In the genomic region with DNA sequence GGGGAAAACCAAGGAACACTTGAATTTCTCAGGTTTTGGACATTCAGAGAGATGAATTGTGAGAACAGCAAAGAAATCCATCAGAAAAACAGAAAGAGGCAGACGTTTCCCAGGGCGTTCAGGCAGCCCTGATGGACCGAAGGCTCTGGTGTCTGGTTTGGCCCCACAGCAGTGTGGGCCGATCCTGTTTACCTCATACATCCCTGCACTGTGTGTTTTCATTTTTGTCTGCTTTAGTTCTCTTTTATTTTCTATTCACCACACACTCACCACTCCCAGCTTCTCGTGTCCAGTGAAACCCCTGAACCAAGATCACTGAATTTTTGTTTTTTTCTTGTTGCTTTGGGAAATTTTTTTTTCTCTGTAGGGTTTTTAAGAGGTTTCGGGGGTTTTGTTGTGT, we compare ENCODE assay signal across 34 cellular contexts. TPM values are rescaled to one million over a fixed set of nuclear protein-coding genes. Genes with fewer than 3 reads are reported as not detected.
"Had no signal": no experiment of that assay in that cellular context is flagged by ENCODE, and none has a peak within 500 bp of the region (broad histone marks: within the 10 kb centered on the region; RNA-seq: fewer than 3 reads in every experiment).

No MANE protein-coding gene starts in this region.

- H3K4me3 Mint-ChIP-seq: activated CD4-positive, alpha-beta T cell treated with anti-CD3 and anti-CD28 coated beads for 36 hours; activated CD4-positive, alpha-beta T cell treated with anti-CD3 and anti-CD28 coated beads, Interleukin-2, amount 10 ng/mL, durations not matched to agents 7 days and 5 days; activated CD8-positive, alpha-beta T cell treated with anti-CD3 and anti-CD28 coated beads, Interleukin-2, amount 10 ng/mL, durations not matched to agents 7 days and 5 days; activated naive CD4-positive, alpha-beta T cell treated with anti-CD3 and anti-CD28 coated beads, Interleukin-2, amount 10 ng/mL, durations not matched to agents 7 days and 5 days; activated naive CD8-positive, alpha-beta T cell; activated naive CD8-positive, alpha-beta T cell treated with anti-CD3 and anti-CD28 coated beads, Interleukin-2, amount 50 U/mL, for 24 hours had no signal

- ATAC-seq: activated CD4-positive, alpha-beta T cell treated with anti-CD3 and anti-CD28 coated beads for 36 hours; activated CD4-positive, CD25-positive, alpha-beta regulatory T cell treated with anti-CD3 and anti-CD28 coated beads, Interleukin-2, amount 50 U/mL, for 24 hours; activated CD8-positive, alpha-beta T cell treated with anti-CD3 and anti-CD28 coated beads, Interleukin-2, amount 10 ng/mL, durations not matched to agents 7 days and 5 days; activated naive CD8-positive, alpha-beta T cell treated with anti-CD3 and anti-CD28 coated beads, Interleukin-2, amount 50 U/mL, for 24 hours; Panc1 had no signal

- H3K4me3 ChIP-seq: MG63, SJCRH30, SK-N-MC had no signal

- DNase-seq: activated CD4-positive, alpha-beta T cell treated with anti-CD3 and anti-CD28 coated beads for 36 hours; activated CD4-positive, alpha-beta T cell treated with anti-CD3 and anti-CD28 coated beads, Interleukin-2, amount 10 ng/mL, durations not matched to agents 7 days and 5 days; activated CD4-positive, alpha-beta T cell treated with anti-CD3 and anti-CD28 coated beads, Interleukin-2, amount 50 U/mL, for 48 hours; activated CD8-positive, alpha-beta memory T cell treated with anti-CD3 and anti-CD28 coated beads, Interleukin-2, amount 50 U/mL, for 48 hours; activated CD8-positive, alpha-beta T cell treated with anti-CD3 and anti-CD28 coated beads, Interleukin-2, amount 10 ng/mL, durations not matched to agents 7 days and 5 days; activated effector memory CD4-positive, alpha-beta T cell treated with Interleukin-2 at 50 U/mL for 16 hours; activated naive CD4-positive, alpha-beta T cell treated with anti-CD3 and anti-CD28 coated beads, Interleukin-2, amount 10 ng/mL, durations not matched to agents 7 days and 5 days; activated naive CD8-positive, alpha-beta T cell treated with anti-CD3 and anti-CD28 coated beads, Interleukin-2, amount 50 U/mL, for 24 hours; activated T-cell treated with anti-CD3 and anti-CD28 coated beads, Interleukin-2, amount 50 U/mL, for 48 hours; anterior cingulate cortex; brain microvascular endothelial cell; central memory CD4-positive, alpha-beta T cell; Kasumi-1; MG63; NCI-H1048; NCI-H1105 treated with DMSO at 0.1 percent for 48 hours; NCI-H1436; NCI-H1694; NCI-H1930; NCI-H2081 treated with DMSO at 0.1 percent for 48 hours; NCI-H226; NCI-H446 treated with DMSO at 0.1 percent for 48 hours; NCI-H524 treated with DMSO at 0.1 percent for 48 hours; SHP77; SJCRH30 had no signal

- H3K27ac Mint-ChIP-seq: activated CD4-positive, alpha-beta T cell treated with anti-CD3 and anti-CD28 coated beads for 36 hours; activated CD4-positive, alpha-beta T cell treated with anti-CD3 and anti-CD28 coated beads, Interleukin-2, amount 10 ng/mL, durations not matched to agents 7 days and 5 days; activated CD8-positive, alpha-beta T cell treated with anti-CD3 and anti-CD28 coated beads, Interleukin-2, amount 10 ng/mL, durations not matched to agents 7 days and 5 days; activated naive CD4-positive, alpha-beta T cell treated with anti-CD3 and anti-CD28 coated beads, Interleukin-2, amount 10 ng/mL, durations not matched to agents 7 days and 5 days; activated naive CD8-positive, alpha-beta T cell; activated naive CD8-positive, alpha-beta T cell treated with anti-CD3 and anti-CD28 coated beads, Interleukin-2, amount 50 U/mL, for 24 hours had no signal

- H3K4me1 Mint-ChIP-seq: activated CD4-positive, alpha-beta T cell treated with anti-CD3 and anti-CD28 coated beads for 36 hours; activated CD4-positive, alpha-beta T cell treated with anti-CD3 and anti-CD28 coated beads, Interleukin-2, amount 10 ng/mL, durations not matched to agents 7 days and 5 days; activated naive CD4-positive, alpha-beta T cell treated with anti-CD3 and anti-CD28 coated beads, Interleukin-2, amount 10 ng/mL, durations not matched to agents 7 days and 5 days; activated naive CD8-positive, alpha-beta T cell treated with anti-CD3 and anti-CD28 coated beads, Interleukin-2, amount 50 U/mL, for 24 hours had no signal

- H3K27me3 ChIP-seq: brain microvascular endothelial cell, MG63, SJCRH30 had no signal

- H3K27me3 Mint-ChIP-seq: activated CD4-positive, alpha-beta T cell treated with anti-CD3 and anti-CD28 coated beads for 36 hours; activated CD4-positive, alpha-beta T cell treated with anti-CD3 and anti-CD28 coated beads, Interleukin-2, amount 10 ng/mL, durations not matched to agents 7 days and 5 days; activated naive CD4-positive, alpha-beta T cell treated with anti-CD3 and anti-CD28 coated beads, Interleukin-2, amount 10 ng/mL, durations not matched to agents 7 days and 5 days; activated naive CD8-positive, alpha-beta T cell; activated naive CD8-positive, alpha-beta T cell treated with anti-CD3 and anti-CD28 coated beads, Interleukin-2, amount 50 U/mL, for 24 hours had no signal

- FAIRE-seq: TTC549 had no signal

- H3K27ac ChIP-seq: brain microvascular endothelial cell, SJCRH30, SK-N-MC had no signal

RNA-seq across cellular contexts. Expression of a gene that starts 27.9 kb away (rescaled TPM):
- total RNA-seq: activated CD4-positive, alpha-beta T cell treated with anti-CD3 and anti-CD28 coated beads, Interleukin-2, amount 10 ng/mL, durations not matched to agents 7 days and 5 days; activated CD8-positive, alpha-beta T cell treated with anti-CD3 and anti-CD28 coated beads, Interleukin-2, amount 10 ng/mL, durations not matched to agents 7 days and 5 days; cerebellum; SJCRH30; T-helper 1 cell treated with Interleukin-12 subunit alpha and Interleukin-12 subunit beta and Interleukin-4 antibody, amounts not matched to agents 30 ng/mL and 1 ng/mL, for 36 hours; T-helper 2 cell treated with Interferon-gamma antibody and Interleukin-4, amounts not matched to agents 100 ng/mL and 5 ng/mL, for 36 hours had no signal

RNA-seq across cellular contexts. Expression of a gene that starts 49.0 kb away (rescaled TPM):
- total RNA-seq: activated CD4-positive, alpha-beta T cell treated with anti-CD3 and anti-CD28 coated beads for 36 hours; activated CD4-positive, alpha-beta T cell treated with anti-CD3 and anti-CD28 coated beads, Interleukin-2, amount 10 ng/mL, durations not matched to agents 7 days and 5 days; activated CD8-positive, alpha-beta T cell treated with anti-CD3 and anti-CD28 coated beads, Interleukin-2, amount 10 ng/mL, durations not matched to agents 7 days and 5 days; cerebellum; RPMI7951; SJCRH30; T-helper 1 cell treated with Interleukin-12 subunit alpha and Interleukin-12 subunit beta and Interleukin-4 antibody, amounts not matched to agents 30 ng/mL and 1 ng/mL, for 36 hours; T-helper 2 cell treated with Interferon-gamma antibody and Interleukin-4, amounts not matched to agents 100 ng/mL and 5 ng/mL, for 36 hours had no signal
